ENCODE assay signal across 8 cellular contexts in the genomic region with DNA sequence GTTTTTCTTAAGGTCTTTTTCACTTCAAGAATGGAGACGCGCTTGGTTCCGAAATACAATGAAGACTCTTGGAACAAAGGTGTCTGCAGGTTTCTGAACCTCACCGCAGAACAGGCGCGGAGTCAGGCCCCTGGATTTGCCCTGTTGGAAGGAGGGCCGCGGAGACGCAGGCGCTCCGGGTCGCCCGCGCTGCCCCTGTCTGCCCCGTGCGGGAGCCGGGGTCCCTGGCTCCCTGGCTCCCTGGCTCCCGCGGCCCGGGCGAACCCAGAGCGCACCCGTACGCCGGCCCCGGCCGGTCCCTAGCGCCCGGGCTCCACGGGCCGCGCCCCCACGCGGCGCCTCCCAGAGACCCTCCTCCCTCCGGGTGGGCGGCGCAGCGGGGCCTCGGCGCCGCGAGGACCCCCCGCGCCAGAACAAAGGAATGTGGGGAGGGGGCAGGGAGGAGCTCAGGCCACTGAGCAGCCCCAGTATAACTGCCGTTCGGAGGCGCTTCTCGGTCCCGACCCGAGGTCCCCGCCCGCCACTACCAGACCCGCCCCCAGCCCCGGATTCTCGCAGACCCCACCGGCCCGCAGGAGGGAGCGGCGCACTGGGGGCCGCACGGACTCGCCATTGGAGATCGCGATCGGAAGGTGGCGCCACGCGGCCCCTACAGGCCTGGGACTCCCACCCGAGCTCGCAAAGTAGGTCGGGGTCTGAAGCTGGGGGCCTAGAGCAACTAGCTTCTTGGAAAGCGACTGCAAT. TPM values are rescaled to one million over a fixed set of nuclear protein-coding genes. Genes with fewer than 3 reads are reported as not detected.
DNase-seq lines count a peak whose midpoint lies in the region; ATAC-seq, FAIRE-seq and TF ChIP-seq lines count a peak whose summit lies in the region.

No MANE protein-coding gene starts in this region.

- peak overlapping the region; percentile 91 for H3K27ac ChIP-seq in Panc1 (ENCODE audit: low read length)
- no peak overlapping the region for H3K27ac ChIP-seq in endodermal cell (ENCODE audit: low read depth, low read length)
- peak overlapping the region; percentile 35 for H3K27ac ChIP-seq in urinary bladder (ENCODE audit: low read depth)

- CTCF ChIA-PET in Panc1 (lab: Charles Lee), result no interaction called here

- H3K27me3 Mint-ChIP-seq in endodermal cell (ENCODE audit: insufficient read depth), result peaks cover 44% of the 10 kb centered on the region

- H3K9me3 ChIP-seq in ES-I3 (ENCODE audit: control insufficient read depth, insufficient read depth, low read length) (no peaks in the 10 kb centered on the region), Panc1 (ENCODE audit: control insufficient read depth, insufficient read depth, low read depth, low read length) (no peaks in the 10 kb centered on the region), endodermal cell (ENCODE audit: control insufficient read depth, low read length) (no peaks in the 10 kb centered on the region)

- peaks cover 26% of the 10 kb centered on the region for H3K4me1 Mint-ChIP-seq in endodermal cell

- WGBS in endodermal cell (ENCODE audit: insufficient coverage in 1 of 2, insufficient read length in 1 of 2), 2 experiments, result 2% methylated on average over 25 to 73 of the region's 73 CpGs
- WGBS in urinary bladder, result 3% methylated on average over 72 of the region's 73 CpGs

- intact Hi-C loops in Panc1 (cut with micrococcal nuclease; ENCODE audit: unreplicated experiment), result no loop called here

- ATAC-seq in Panc1 (peak; percentile 30), GM18873 (IDR thresholded peaks at IDR 0.05; ENCODE audit: low FRiP score, unreplicated experiment) (no peak), HG02763 (IDR thresholded peaks at IDR 0.05; ENCODE audit: unreplicated experiment) (no peak)

- no peaks in the 10 kb centered on the region for H3K27me3 ChIP-seq in Panc1 (ENCODE audit: control insufficient read depth, insufficient read depth, low read length)
- H3K27me3 ChIP-seq in endodermal cell (ENCODE audit: control insufficient read depth, insufficient read depth, low read length, poor library complexity, severe bottlenecking), result peaks cover 21% of the 10 kb centered on the region

- peak overlapping the region; percentile 63 for H3K27ac Mint-ChIP-seq in endodermal cell

- H3K9me3 Mint-ChIP-seq in endodermal cell, result no peaks in the 10 kb centered on the region

- H3K4me3 ChIP-seq in Panc1 (ENCODE audit: low read depth in 2 of 2, low read length in 2 of 2), result peak overlapping the region; percentile 77 to 82
- H3K4me3 ChIP-seq in endodermal cell (ENCODE audit: low read length), result peak overlapping the region; percentile 95
- peak overlapping the region; percentile 94 for H3K4me3 ChIP-seq in urinary bladder (ENCODE audit: low read depth, low read length)

- H3K4me1 ChIP-seq in ES-I3 (ENCODE audit: insufficient read depth, low read length), result peaks cover 4% of the 10 kb centered on the region
- H3K4me1 ChIP-seq in Panc1 (ENCODE audit: control insufficient read depth, insufficient read depth, low read length), result peaks cover 28% of the 10 kb centered on the region
- peaks cover 3% of the 10 kb centered on the region for H3K4me1 ChIP-seq in endodermal cell (ENCODE audit: control insufficient read depth, insufficient read depth, low read length)
- H3K4me1 ChIP-seq in urinary bladder (ENCODE audit: insufficient read depth), result peaks cover 1% of the 10 kb centered on the region

- H3K36me3 Mint-ChIP-seq in endodermal cell (ENCODE audit: low read depth), result no peaks in the 10 kb centered on the region

- FAIRE-seq in GM19239 (lab: Jason Lieb, UNC), result no peak

- BruUV-seq in Panc1 (replicated peaks; lab: Mats Ljungman, UMichigan), result no TSS peak

- in situ Hi-C loops in Panc1 (cut with HindIII; ENCODE audit: low pct_unique_long_range_greater_than_20kb, low sequenced_read_pairs), result no loop called here

- peak overlapping the region; percentile 79; the same call in 1 of the 2 replicates for H3K9ac ChIP-seq in ES-I3 (ENCODE audit: low read depth, low read length)
- H3K9ac ChIP-seq in endodermal cell (ENCODE audit: extremely low read depth, low read length, poor library complexity, severe bottlenecking), result peak overlapping the region; percentile 76

- DNase-seq in Panc1 (ENCODE audit: low read depth, low spot score) (no peak), endodermal cell (peak; percentile 82), midbrain (lab: John Stamatoyannopoulos, UW) (peak; percentile 6), GM19239 (ENCODE audit: insufficient read length, low spot score) (no peak)

- peak; percentile 74 for TF ChIP-seq CTCF in Panc1 (IDR thresholded peaks at IDR 0.05)
- peak; percentile 57 for TF ChIP-seq CTCF in endodermal cell (conservative IDR thresholded peaks at IDR 0.05)

- POLR2A ChIA-PET in Panc1 (lab: Charles Lee), result interaction anchor here (0.7 kb wide), 1 partner anchor 99 kb away, joined by 12 read pairs; no protein-coding TSS in a partner anchor

- H3K36me3 ChIP-seq in ES-I3 (ENCODE audit: insufficient read depth, low read length) (no peaks in the 10 kb centered on the region), Panc1 (ENCODE audit: control insufficient read depth, insufficient read depth, low read length) (no peaks in the 10 kb centered on the region; the same call in 1 of the 2 replicates), endodermal cell (ENCODE audit: control insufficient read depth, insufficient read depth, low read length) (no peaks in the 10 kb centered on the region), urinary bladder (ENCODE audit: insufficient read depth) (no peaks in the 10 kb centered on the region)

- peak overlapping the region; percentile 85 for H3K4me3 Mint-ChIP-seq in endodermal cell

RNA-seq across cellular contexts. Expression of gene NFIL3, which starts 2.4 kb away (rescaled TPM):
- total RNA-seq in Panc1 (2021; ENCODE audit: unreplicated experiment), result 13.3 TPM
- polyA plus RNA-seq in Panc1 (2012; ENCODE audit: insufficient read length), result 6.9 TPM
- 10 to 100 TPM; 13.5 to 17.4 TPM for total RNA-seq in endodermal cell
- 15.9 TPM for polyA plus RNA-seq in endodermal cell (2013, experiment 1 of 2)
- 14.2 TPM for polyA plus RNA-seq in endodermal cell (2013, experiment 2 of 2)
- total RNA-seq in urinary bladder, result 14.9 TPM
- polyA plus RNA-seq in urinary bladder, result 50.1 TPM

RNA-seq across cellular contexts. Expression of gene AUH, which starts 59.5 kb away (rescaled TPM):
- total RNA-seq in Panc1 (2021; ENCODE audit: unreplicated experiment), result 7.7 TPM
- 6.0 TPM for polyA plus RNA-seq in Panc1 (2012; ENCODE audit: insufficient read length)
- total RNA-seq in endodermal cell, result 10 to 100 TPM; 23.0 to 23.5 TPM
- polyA plus RNA-seq in endodermal cell (2013, experiment 1 of 2), result 15.3 TPM
- 14.4 TPM for polyA plus RNA-seq in endodermal cell (2013, experiment 2 of 2)
- total RNA-seq in urinary bladder, result 34.2 TPM
- polyA plus RNA-seq in urinary bladder, result 14.9 TPM

Comparison
In these comparisons a context has a peak if more than half of its experiments do, and no peak if none do; other contexts are left out.
1. DNase-seq: peak in endodermal cell (single experiment) and midbrain (single experiment); none in Panc1 (single experiment) and GM19239 (single experiment).
2. Peak in every context shown above with its lines, with median percentiles within 50 percentile points of each other: H3K4me3 ChIP-seq.